Comparison of ENCODE assay signal across 8 cellular contexts in genomic region chr14:41606249-41607118, GRCh38. TPM values are rescaled to one million over a fixed set of nuclear protein-coding genes. Genes with fewer than 3 reads are reported as not detected.
A peak's percentile ranks its signal among the peaks of the same experiment; 100 is the strongest.
DNase-seq lines count a peak whose midpoint lies in the region; ATAC-seq and TF ChIP-seq lines count a peak whose summit lies in the region.

Gene LRFN5 (plus strand): TSS chr14:41606876.

- H3K27me3 ChIP-seq in skeletal muscle tissue (ENCODE audit: control insufficient read depth in 3 of 3, insufficient read depth in 3 of 3, low read length in 3 of 3) = peaks cover 43 to 65% (median 59%) of the 10 kb centered on the region in 3 donors

- H3K4me3 ChIP-seq in astrocyte of the cerebellum (ENCODE audit: low read depth, low read length) (peak within 1 kb of the TSS; percentile 65), iPS-18c (ENCODE audit: insufficient read depth, low read depth, low read length) (peak within 1 kb of the TSS; percentile 77), skeletal muscle tissue (ENCODE audit: low read length in 3 of 3) (peak within 1 kb of the TSS; percentile 70 to 80 (median 72))

- H3K36me3 ChIP-seq in skeletal muscle tissue (ENCODE audit: control insufficient read depth in 3 of 3, insufficient read depth in 3 of 3, low read length in 3 of 3) = no peaks in the 10 kb centered on the region

- peak; percentile 69 for DNase-seq in DMS53 (lab: John Stamatoyannopoulos, UW)
- DNase-seq in DMS53 treated with DMSO at 0.1 percent for 48 hours (lab: John Stamatoyannopoulos, UW; ENCODE audit: unreplicated experiment) = no peak
- peak; percentile 91 for DNase-seq in NCI-H1105 treated with DMSO at 0.1 percent for 48 hours (lab: John Stamatoyannopoulos, UW)
- no peak for DNase-seq in astrocyte of the cerebellum (ENCODE audit: low read depth)

- H3K27ac ChIP-seq in skeletal muscle tissue (ENCODE audit: low read depth, low read length) = no peak within 1 kb of the TSS

- H3K9me3 ChIP-seq in iPS-18c (ENCODE audit: control insufficient read depth, insufficient read depth, low read length) (no peaks in the 10 kb centered on the region), skeletal muscle tissue (ENCODE audit: control insufficient read depth in 3 of 3, low read length in 3 of 3) (no peaks in the 10 kb centered on the region)

- peaks cover 26 to 34% (median 29%) of the 10 kb centered on the region in 3 donors for H3K4me1 ChIP-seq in skeletal muscle tissue (ENCODE audit: control insufficient read depth in 3 of 3, insufficient read depth in 3 of 3, low read length in 3 of 3)

- ATAC-seq in GM19023 (IDR thresholded peaks at IDR 0.05; ENCODE audit: unreplicated experiment) = no peak
- ATAC-seq in HG03159 (IDR thresholded peaks at IDR 0.05; ENCODE audit: unreplicated experiment) = no peak

- in situ Hi-C loops in astrocyte of the cerebellum (cut with HindIII; ENCODE audit: low sequenced_read_pairs) = no loop called here

- peak within 1 kb of the TSS; percentile 16 to 45 (median 29) for H3K9ac ChIP-seq in skeletal muscle tissue (ENCODE audit: low read depth in 1 of 3, low read length in 3 of 3)

- TF ChIP-seq CTCF in astrocyte of the cerebellum (IDR thresholded peaks at IDR 0.05; ENCODE audit: low read depth, low read length, missing control alignments) = no peak

RNA-seq across cellular contexts. Expression of gene LRFN5, which starts in this region (rescaled TPM):
- total RNA-seq in skeletal muscle tissue = 12.0 TPM

Comparison
In these comparisons a context has a peak if more than half of its experiments do, and no peak if none do; other contexts are left out.
1. DNase-seq: peak in DMS53 (single experiment) and NCI-H1105 treated with DMSO at 0.1 percent for 48 hours (single experiment); none in DMS53 treated with DMSO at 0.1 percent for 48 hours (single experiment) and astrocyte of the cerebellum (single experiment).
2. Peak in every context shown above with its lines, with median percentiles within 50 percentile points of each other: H3K4me3 ChIP-seq.